9 cellular contexts compared by ENCODE assay signal in the genomic region with DNA sequence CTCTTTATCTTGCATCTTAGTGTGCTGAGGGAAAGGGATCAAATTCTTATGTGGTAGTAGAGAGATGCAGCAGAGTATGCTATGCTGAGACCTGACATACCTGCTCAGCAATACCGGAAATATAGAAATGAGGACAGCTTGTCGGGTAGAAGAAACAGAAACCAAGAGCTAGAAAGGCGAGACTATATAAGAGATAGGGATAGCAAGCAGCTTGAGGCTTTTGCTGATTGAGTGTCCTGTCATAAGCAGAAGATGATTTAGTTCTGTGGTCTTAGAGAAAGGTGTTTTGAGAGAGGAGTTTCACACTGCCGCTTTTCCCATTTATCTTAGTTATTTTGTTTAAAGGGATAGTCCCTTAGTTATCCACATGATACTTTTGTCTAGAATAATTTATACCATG. TPM values are rescaled to one million over a fixed set of nuclear protein-coding genes. Genes with fewer than 3 reads are reported as not detected.
DNase-seq lines count a peak whose midpoint lies in the region; ATAC-seq, FAIRE-seq and TF ChIP-seq lines count a peak whose summit lies in the region.
"Had no signal": no experiment of that assay in that cellular context is flagged by ENCODE, and none has a peak within 500 bp of the region (broad histone marks: within the 10 kb centered on the region; RNA-seq: fewer than 3 reads in every experiment).

No MANE protein-coding gene starts in this region.

- H3K9me3 ChIP-seq in MG63: no peaks in the 10 kb centered on the region
- H3K9me3 ChIP-seq: HAP-1 had no signal

- peak; percentile 97 for FAIRE-seq in GM12892 (lab: Jason Lieb, UNC)

- DNase-seq in GM12892 (ENCODE audit: insufficient read length): no peak
- peak; percentile 4 for DNase-seq in fibroblast of the aortic adventitia (ENCODE audit: low read depth)
- no peak for DNase-seq in globus pallidus (ENCODE audit: low spot score)
- DNase-seq in activated CD4-positive, CD25-positive, alpha-beta regulatory T cell (lab: John Stamatoyannopoulos, UW): no peak
- no peak for DNase-seq in MG63
- DNase-seq in AML-193 (lab: John Stamatoyannopoulos, UW): no peak

- ATAC-seq in GM21447 (IDR thresholded peaks at IDR 0.05; ENCODE audit: unreplicated experiment) (peak; percentile 78), HG03575 (IDR thresholded peaks at IDR 0.05; ENCODE audit: extremely low read depth, insufficient number of reproducible peaks, low FRiP score, unreplicated experiment) (peak; percentile 60)

- no peak for TF ChIP-seq CTCF in fibroblast of the aortic adventitia (IDR thresholded peaks at IDR 0.05; ENCODE audit: insufficient read depth, low read length)

- no peak for TF ChIP-seq POLR2A in GM12892 (IDR thresholded peaks at IDR 0.05; ENCODE audit: low read depth, low read length)

- H3K27me3 ChIP-seq in MG63: no peaks in the 10 kb centered on the region

- H3K4me3 ChIP-seq in fibroblast of the aortic adventitia (ENCODE audit: low read depth, low read length) (peak overlapping the region; percentile 9), MG63 (no peak overlapping the region)
- H3K4me3 ChIP-seq: HAP-1 had no signal

- H3K36me3 ChIP-seq in MG63: no peaks in the 10 kb centered on the region

RNA-seq across cellular contexts. Expression of a gene that starts 31.7 kb away (rescaled TPM):
- 30.4 TPM for polyA plus RNA-seq in GM12892 (2012; ENCODE audit: missing spikeins)
- total RNA-seq in fibroblast of the aortic adventitia (ENCODE audit: low replicate concordance): 99.1 and 102 TPM in 2 replicates
- 13.3 and 14.3 TPM in 2 replicates for total RNA-seq in MG63 (2014; rRNA removed; shearing (Covaris generic); ENCODE audit: low replicate concordance)
